ENCODE assay signal across 20 cellular contexts in the genomic region with DNA sequence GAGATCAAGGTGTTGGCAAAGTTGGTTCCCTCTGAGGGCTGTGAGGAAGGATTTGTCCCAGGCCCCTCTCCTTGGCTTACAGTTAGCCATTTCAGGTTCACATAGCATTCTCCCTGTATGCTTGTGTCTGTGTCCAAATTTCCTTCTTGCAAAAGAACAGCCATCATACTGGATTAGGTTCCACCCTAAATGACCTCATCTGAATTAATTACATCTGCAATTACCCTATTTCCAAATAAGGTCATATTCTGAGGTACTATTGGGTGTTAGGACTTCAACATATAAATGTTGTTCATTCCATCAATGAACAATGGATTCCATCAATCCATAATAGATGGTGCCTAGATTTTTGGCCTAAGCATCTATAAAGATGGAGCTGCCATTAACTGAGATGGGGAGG. TPM values are rescaled to one million over a fixed set of nuclear protein-coding genes. Genes with fewer than 3 reads are reported as not detected.
DNase-seq lines count a peak whose midpoint lies in the region; ATAC-seq, FAIRE-seq and TF ChIP-seq lines count a peak whose summit lies in the region.
"Had no signal": no experiment of that assay in that cellular context is flagged by ENCODE, and none has a peak within 500 bp of the region (broad histone marks: within the 10 kb centered on the region; RNA-seq: fewer than 3 reads in every experiment).

No MANE protein-coding gene starts in this region.

- H3K27ac Mint-ChIP-seq in astrocyte (ENCODE audit: unreplicated experiment) = no peak overlapping the region
- H3K27ac Mint-ChIP-seq in neural progenitor cell = no peak overlapping the region
- H3K27ac Mint-ChIP-seq: CD4-positive, alpha-beta T cell had no signal

- peak; percentile 13 for FAIRE-seq in astrocyte (lab: Jason Lieb, UNC)
- FAIRE-seq: GM12891, HTR-8/SVneo had no signal

- TF ChIP-seq CTCF in astrocyte (IDR thresholded peaks at IDR 0.05; ENCODE audit: insufficient read depth, low read depth, low read length) = no peak
- TF ChIP-seq CTCF in suprapubic skin (IDR thresholded peaks at IDR 0.05) = no peak
- TF ChIP-seq CTCF in tibial nerve (IDR thresholded peaks at IDR 0.05) = no peak
- no peak for TF ChIP-seq CTCF in neural progenitor cell (IDR thresholded peaks at IDR 0.05)

- H3K79me2 ChIP-seq in Karpas-422 (ENCODE audit: low read length) (no peaks in the 10 kb centered on the region), astrocyte (ENCODE audit: insufficient read depth, low read length) (no peaks in the 10 kb centered on the region), neural progenitor cell (ENCODE audit: low read depth) (no peaks in the 10 kb centered on the region)

- no peaks in the 10 kb centered on the region for H3K36me3 Mint-ChIP-seq in astrocyte (ENCODE audit: low read depth, unreplicated experiment)
- H3K36me3 Mint-ChIP-seq in neural progenitor cell = no peaks in the 10 kb centered on the region

- H3F3A ChIP-seq in neural progenitor cell (ENCODE audit: low read depth) = no peaks in the 10 kb centered on the region

- H3K9me3 ChIP-seq in Karpas-422 (ENCODE audit: low read length) (no peaks in the 10 kb centered on the region), astrocyte (ENCODE audit: insufficient read depth, low read depth, low read length) (no peaks in the 10 kb centered on the region), suprapubic skin (no peaks in the 10 kb centered on the region), tibial nerve (no peaks in the 10 kb centered on the region), neural progenitor cell (ENCODE audit: low read depth) (no peaks in the 10 kb centered on the region)

- no peaks in the 10 kb centered on the region for H3K9me2 ChIP-seq in Karpas-422 (replicated peaks; ENCODE audit: insufficient read depth, low read length)

- no peak overlapping the region for H2AFZ ChIP-seq in Karpas-422 (ENCODE audit: low read length)
- H2AFZ ChIP-seq in astrocyte (ENCODE audit: low read depth, low read length) = no peak overlapping the region
- no peak overlapping the region for H2AFZ ChIP-seq in neural progenitor cell (replicated peaks)

- H3K4me3 Mint-ChIP-seq in astrocyte (ENCODE audit: unreplicated experiment) = no peak overlapping the region
- H3K4me3 Mint-ChIP-seq in neural progenitor cell = no peak overlapping the region
- H3K4me3 Mint-ChIP-seq: CD4-positive, alpha-beta T cell had no signal

- no peak for ATAC-seq in GM21576 (IDR thresholded peaks at IDR 0.05; ENCODE audit: unreplicated experiment)
- no peak for ATAC-seq in stimulated activated naive CD8-positive, alpha-beta T cell treated with anti-CD3 and anti-CD28 coated beads, Interleukin-15, Interleukin-2, amounts not matched to agents 100 U/mL and 50 U/mL, for 24 hours

- H3K36me3 ChIP-seq in Karpas-422 (ENCODE audit: insufficient read depth, low read length) = no peaks in the 10 kb centered on the region
- no peaks in the 10 kb centered on the region for H3K36me3 ChIP-seq in astrocyte (ENCODE audit: insufficient read depth, low read length)
- H3K36me3 ChIP-seq in suprapubic skin = no peaks in the 10 kb centered on the region
- no peaks in the 10 kb centered on the region for H3K36me3 ChIP-seq in tibial nerve
- no peaks in the 10 kb centered on the region for H3K36me3 ChIP-seq in neural progenitor cell

- H3K9ac ChIP-seq in Karpas-422 (ENCODE audit: low read length) (no peak overlapping the region), astrocyte (ENCODE audit: low read length) (no peak overlapping the region), neural progenitor cell (no peak overlapping the region)

- H3K27ac ChIP-seq in Karpas-422 (ENCODE audit: low read length) (no peak overlapping the region), astrocyte (ENCODE audit: low read depth, low read length) (no peak overlapping the region), suprapubic skin (peak overlapping the region; percentile 21), tibial nerve (no peak overlapping the region), neural progenitor cell (no peak overlapping the region)

- H3K4me1 ChIP-seq in Karpas-422 (ENCODE audit: low read length) = no peaks in the 10 kb centered on the region
- peaks cover 12% of the 10 kb centered on the region for H3K4me1 ChIP-seq in astrocyte (ENCODE audit: insufficient read depth, low read length)
- peaks cover 30% of the 10 kb centered on the region for H3K4me1 ChIP-seq in suprapubic skin
- peaks cover 0 to 59% (median 8%) of the 10 kb centered on the region in 4 donors for H3K4me1 ChIP-seq in tibial nerve
- H3K4me1 ChIP-seq in neural progenitor cell = no peaks in the 10 kb centered on the region

- peaks cover 15% of the 10 kb centered on the region for H3K4me1 Mint-ChIP-seq in astrocyte (ENCODE audit: low read depth, unreplicated experiment)
- no peaks in the 10 kb centered on the region for H3K4me1 Mint-ChIP-seq in neural progenitor cell

- no peaks in the 10 kb centered on the region for H3K27me3 ChIP-seq in Karpas-422 (ENCODE audit: low read length)
- H3K27me3 ChIP-seq in astrocyte (ENCODE audit: insufficient read depth, low read length) = no peaks in the 10 kb centered on the region
- H3K27me3 ChIP-seq in suprapubic skin = no peaks in the 10 kb centered on the region
- H3K27me3 ChIP-seq in tibial nerve = no peaks in the 10 kb centered on the region
- no peaks in the 10 kb centered on the region for H3K27me3 ChIP-seq in neural progenitor cell

- H3K9me3 Mint-ChIP-seq in astrocyte (ENCODE audit: unreplicated experiment) (peaks cover 1% of the 10 kb centered on the region), neural progenitor cell (no peaks in the 10 kb centered on the region)
- H3K9me3 Mint-ChIP-seq: CD4-positive, alpha-beta T cell had no signal

- DNase-seq in Karpas-422 (peak; percentile 15), astrocyte (ENCODE audit: low read depth) (no peak), fibroblast of gingiva (ENCODE audit: low read depth) (peak; percentile 26), suprapubic skin (ENCODE audit: low spot score in 2 of 2) (no peak), tibial nerve (ENCODE audit: low spot score in 2 of 2) (no peak), neural progenitor cell (ENCODE audit: low spot score) (no peak)
- DNase-seq in stimulated activated naive CD8-positive, alpha-beta T cell treated with anti-CD3 and anti-CD28 coated beads, Interleukin-15, Interleukin-2, amounts not matched to agents 100 U/mL and 50 U/mL, for 24 hours = no peak
- DNase-seq: CD4-positive, alpha-beta T cell; COR-L47; GOT3; HCEC 1CT; MV-4-11; NCI-H1694; NCI-H2081 treated with DMSO at 0.1 percent for 48 hours; NCI-H446; NCI-H526; Right ventricle myocardium superior had no signal

- TF ChIP-seq POLR2A in suprapubic skin (IDR thresholded peaks at IDR 0.05) (no peak), tibial nerve (IDR thresholded peaks at IDR 0.05) (no peak)

- H4K20me1 ChIP-seq in Karpas-422 (ENCODE audit: insufficient read depth, low read depth, low read length) (no peaks in the 10 kb centered on the region), astrocyte (ENCODE audit: insufficient read depth, low read length) (no peaks in the 10 kb centered on the region), neural progenitor cell (ENCODE audit: low read depth) (no peaks in the 10 kb centered on the region)

- H3K4me3 ChIP-seq in Karpas-422 (ENCODE audit: low read length) (no peak overlapping the region), astrocyte (ENCODE audit: insufficient read depth, low read depth, low read length) (no peak overlapping the region), suprapubic skin (no peak overlapping the region), tibial nerve (no peak overlapping the region), neural progenitor cell (no peak overlapping the region)

- no peak overlapping the region for H3K4me2 ChIP-seq in Karpas-422 (ENCODE audit: low read depth, low read length, poor library complexity, severe bottlenecking)
- no peak overlapping the region for H3K4me2 ChIP-seq in astrocyte (ENCODE audit: low read length)
- H3K4me2 ChIP-seq in neural progenitor cell = no peak overlapping the region

- H3K27me3 Mint-ChIP-seq in astrocyte (ENCODE audit: low read depth, unreplicated experiment) (no peaks in the 10 kb centered on the region), neural progenitor cell (ENCODE audit: insufficient read depth, low read depth) (no peaks in the 10 kb centered on the region)
- H3K27me3 Mint-ChIP-seq: CD4-positive, alpha-beta T cell had no signal

- TF ChIP-seq EP300 in suprapubic skin (IDR thresholded peaks at IDR 0.05) (no peak), tibial nerve (IDR thresholded peaks at IDR 0.05) (no peak)

RNA-seq across cellular contexts. Expression of gene LRRC17, which starts 16.2 kb away (rescaled TPM):
- not detected in 2 replicates for total RNA-seq in Karpas-422 (2014; rRNA removed; shearing (Covaris generic); ENCODE audit: low replicate concordance)
- total RNA-seq in astrocyte (61.2 and 63.4 TPM in 2 replicates), suprapubic skin (1 to 10 TPM; 1.1 to 4.5 (median 3.1) TPM), tibial nerve (1 to 10 TPM; 1.7 to 9.0 (median 2.6) TPM), neural progenitor cell (ENCODE audit: low replicate concordance) (4.3 and 4.6 TPM in 2 replicates)

Comparison
In these comparisons a context has a peak if more than half of its experiments do, and no peak if none do; other contexts are left out.
1. DNase-seq: peak in Karpas-422 (single experiment) and fibroblast of gingiva (single experiment); none in astrocyte (single experiment), suprapubic skin (0 of 2), tibial nerve (0 of 2), neural progenitor cell (single experiment) and stimulated activated naive CD8-positive, alpha-beta T cell treated with anti-CD3 and anti-CD28 coated beads, Interleukin-15, Interleukin-2, amounts not matched to agents 100 U/mL and 50 U/mL, for 24 hours (single experiment).